Comparison of ENCODE assay signal across 1 cellular context in the genomic region with DNA sequence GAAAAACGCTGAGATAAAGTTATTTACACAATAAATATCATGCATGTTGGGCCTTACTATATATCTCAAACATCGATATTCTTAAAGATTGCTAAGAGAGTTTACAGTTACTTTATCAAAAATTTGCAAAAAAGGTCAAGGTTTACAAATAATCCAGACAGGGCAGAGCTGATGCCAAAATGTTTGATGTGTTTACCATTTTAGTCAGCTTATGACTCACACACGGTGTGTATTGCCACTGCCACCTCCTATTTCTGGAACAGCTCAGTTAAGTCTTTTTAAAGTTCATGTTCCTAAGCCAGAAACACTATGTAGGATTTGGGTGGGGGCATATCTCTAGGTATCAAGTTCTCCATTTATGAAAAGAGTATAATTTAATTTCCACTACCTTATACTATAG.
TF ChIP-seq lines count a peak whose summit lies in the region.

No MANE protein-coding gene starts in this region.

TF ChIP-seq in SK-N-SH, 30 proteins besides CTCF, POLR2A, EP300 and RAD21 (continued from another document):
- TF ChIP-seq PBX3 (IDR thresholded peaks at IDR 0.05) (peak; percentile 62), YY1 (IDR thresholded peaks at IDR 0.05; ENCODE audit: low read depth) (no peak), EZH2phosphoT487 (IDR thresholded peaks at IDR 0.05; ENCODE audit: borderline replicate concordance, low read depth) (no peak)
TF ChIP-seq in SK-N-SH: peak in this region for 5.
